Comparison of ENCODE assay signal across 20 cellular contexts in genomic region chr10:31100662-31101061, GRCh38.
DNase-seq lines count a peak whose midpoint lies in the region; ATAC-seq, FAIRE-seq and TF ChIP-seq lines count a peak whose summit lies in the region.
"Had no signal": no experiment of that assay in that cellular context is flagged by ENCODE, and none has a peak within 500 bp of the region (broad histone marks: within the 10 kb centered on the region; RNA-seq: fewer than 3 reads in every experiment).

No MANE protein-coding gene starts in this region.

- TF ChIP-seq CTCF in AG04450 (IDR thresholded peaks at IDR 0.05; ENCODE audit: low read depth, low read length), result no peak
- no peak for TF ChIP-seq CTCF in activated B cell treated with CpG ODN at 0.5 μM for 24 hours (IDR thresholded peaks at IDR 0.05)

- CTCF ChIA-PET in activated CD4-positive, alpha-beta T cell treated with anti-CD3 and anti-CD28 coated beads for 36 hours (lab: Charles Lee), result interaction anchor here (0.6 to 1.9 kb wide), 4 partner anchors 17 to 748 kb away, joined by 3 to 8 read pairs (median 3); no protein-coding TSS in a partner anchor
- CTCF ChIA-PET in AG04450 (lab: Charles Lee) (no interaction called here), activated B cell treated with CpG ODN at 0.5 μM for 24 hours (lab: Charles Lee) (no interaction called here)

- H3K4me3 ChIP-seq in AG04450 (ENCODE audit: low read depth, low read length), result no peak overlapping the region
- H3K4me3 ChIP-seq: cardiac muscle cell, dorsolateral prefrontal cortex, gastroesophageal sphincter, skin epidermis had no signal

- FAIRE-seq in GM19239 (lab: Jason Lieb, UNC), result no peak
- FAIRE-seq: G401.6 had no signal

- H3K9me3 Mint-ChIP-seq in activated CD4-positive, alpha-beta T cell treated with anti-CD3 and anti-CD28 coated beads for 36 hours (ENCODE audit: low read depth), result no peaks in the 10 kb centered on the region
- no peaks in the 10 kb centered on the region for H3K9me3 Mint-ChIP-seq in activated B cell treated with CpG ODN at 0.5 μM for 24 hours
- H3K9me3 Mint-ChIP-seq: nephron progenitor cell had no signal

- peaks cover 48% of the 10 kb centered on the region for H3K4me1 Mint-ChIP-seq in activated CD4-positive, alpha-beta T cell treated with anti-CD3 and anti-CD28 coated beads for 36 hours
- peaks cover 21% of the 10 kb centered on the region for H3K4me1 Mint-ChIP-seq in activated B cell treated with CpG ODN at 0.5 μM for 24 hours

- no peaks in the 10 kb centered on the region for H3K27me3 ChIP-seq in AG04450 (ENCODE audit: control insufficient read depth, insufficient read depth, low read length)
- H3K27me3 ChIP-seq: cardiac muscle cell, dorsolateral prefrontal cortex, gastroesophageal sphincter had no signal

- no peaks in the 10 kb centered on the region for H3K36me3 Mint-ChIP-seq in activated CD4-positive, alpha-beta T cell treated with anti-CD3 and anti-CD28 coated beads for 36 hours (ENCODE audit: low read depth)
- no peaks in the 10 kb centered on the region for H3K36me3 Mint-ChIP-seq in activated B cell treated with CpG ODN at 0.5 μM for 24 hours (ENCODE audit: low read depth)

- H3K27ac Mint-ChIP-seq in activated CD4-positive, alpha-beta T cell treated with anti-CD3 and anti-CD28 coated beads for 36 hours, result peak overlapping the region; percentile 91
- H3K27ac Mint-ChIP-seq in activated B cell treated with CpG ODN at 0.5 μM for 24 hours, result peak overlapping the region; percentile 42
- H3K27ac Mint-ChIP-seq: nephron progenitor cell, progenitor cell of endocrine pancreas had no signal

- intact Hi-C loops in activated CD4-positive, alpha-beta T cell treated with anti-CD3 and anti-CD28 coated beads for 36 hours (cut with DNase I, micrococcal nuclease), result loop anchor here (1.0 to 2.0 kb wide), 6 partner anchors 34 to 399 kb away; partner anchors contain the start of genes ZEB1 (in 1 of the 2) and ZNF438 (in 1 of the 2)
- intact Hi-C loops in activated B cell treated with CpG ODN at 0.5 μM for 24 hours (cut with micrococcal nuclease), result loop anchor here (1.0 to 2.0 kb wide), 3 partner anchors 9 to 68 kb away; no protein-coding TSS in a partner anchor

- no peaks in the 10 kb centered on the region for H3K9me3 ChIP-seq in AG04450 (ENCODE audit: control insufficient read depth, insufficient read depth, low read length)
- H3K9me3 ChIP-seq: gastroesophageal sphincter had no signal

- ATAC-seq in activated CD4-positive, alpha-beta T cell treated with anti-CD3 and anti-CD28 coated beads for 36 hours, result no peak
- ATAC-seq in activated B cell treated with CpG ODN at 0.5 μM for 24 hours (ENCODE audit: low read depth) (no peak), GM18519 (IDR thresholded peaks at IDR 0.05; ENCODE audit: low FRiP score, unreplicated experiment) (no peak)
- ATAC-seq: gastroesophageal sphincter had no signal

- no peak overlapping the region for H3K4me3 Mint-ChIP-seq in activated CD4-positive, alpha-beta T cell treated with anti-CD3 and anti-CD28 coated beads for 36 hours
- no peak overlapping the region for H3K4me3 Mint-ChIP-seq in activated B cell treated with CpG ODN at 0.5 μM for 24 hours
- H3K4me3 Mint-ChIP-seq: nephron progenitor cell had no signal

- POLR2A ChIA-PET in activated CD4-positive, alpha-beta T cell treated with anti-CD3 and anti-CD28 coated beads for 36 hours (lab: Charles Lee), result interaction anchor here (0.6 to 1.8 kb wide), 6 partner anchors 17 to 607 kb away, joined by 3 to 14 read pairs (median 6); partner anchors contain the start of gene ZNF438
- POLR2A ChIA-PET in AG04450 (lab: Yijun Ruan, JAX) (interaction anchor here (0.6 kb wide), 1 partner anchor 11 kb away, joined by 3 read pairs; no protein-coding TSS in a partner anchor), activated B cell treated with CpG ODN at 0.5 μM for 24 hours (lab: Charles Lee) (interaction anchor here (0.7 to 2.1 kb wide), 4 partner anchors 10 to 956 kb away, joined by 3 to 12 read pairs (median 8); partner anchors contain the start of genes KIF5B, ZEB1 and ZNF438)

- H3K27ac ChIP-seq in AG04450 (ENCODE audit: low read depth, low read length), result peak overlapping the region; percentile 61
- peak overlapping the region; percentile 48 for H3K27ac ChIP-seq in epithelial cell of prostate
- H3K27ac ChIP-seq: cardiac muscle cell, dorsolateral prefrontal cortex, gastroesophageal sphincter, WERI-Rb-1 had no signal

- no peak for DNase-seq in activated CD4-positive, alpha-beta T cell treated with anti-CD3 and anti-CD28 coated beads for 36 hours
- no peak for DNase-seq in activated CD4-positive, alpha-beta T cell treated with anti-CD3 and anti-CD28 coated beads for 4 hours
- DNase-seq in AG04450 (ENCODE audit: low read depth, low spot score) (no peak), activated B cell treated with CpG ODN at 0.5 μM for 24 hours (no peak), epithelial cell of prostate (ENCODE audit: low read depth, low spot score) (no peak), T-helper 9 cell (no peak), GM19239 (ENCODE audit: insufficient read length, low spot score) (no peak)
- DNase-seq: C1 segment of cervical spinal cord, dorsolateral prefrontal cortex, NCI-H2107, NCI-H524, nephron progenitor cell, SHP77, WERI-Rb-1 had no signal

- no peaks in the 10 kb centered on the region for H3K27me3 Mint-ChIP-seq in activated CD4-positive, alpha-beta T cell treated with anti-CD3 and anti-CD28 coated beads for 36 hours
- peaks cover 2% of the 10 kb centered on the region for H3K27me3 Mint-ChIP-seq in activated B cell treated with CpG ODN at 0.5 μM for 24 hours
